Comparison of ENCODE assay signal across 2 cellular contexts in genomic region chr17:21066394-21066793, GRCh38.
TF ChIP-seq lines count a peak whose summit lies in the region.

No MANE protein-coding gene starts in this region.

TF ChIP-seq in HepG2, 621 proteins besides CTCF, POLR2A, EP300 and RAD21:
- TF ChIP-seq MXI1 (IDR thresholded peaks at IDR 0.05; ENCODE audit: borderline replicate concordance, low read depth, low read length) (no peak), ZNF563 (CRISPR knock-in tag; IDR thresholded peaks at IDR 0.05) (no peak), RFXAP (CRISPR knock-in tag; IDR thresholded peaks at IDR 0.05; ENCODE audit: borderline replicate concordance) (no peak), HHEX (CRISPR knock-in tag; IDR thresholded peaks at IDR 0.05) (no peak), HMG20B (CRISPR knock-in tag; conservative IDR thresholded peaks at IDR 0.05) (no peak), CENPBD1 (CRISPR knock-in tag; IDR thresholded peaks at IDR 0.05; ENCODE audit: borderline replicate concordance, low read depth) (no peak), CREBL2 (CRISPR knock-in tag; IDR thresholded peaks at IDR 0.05; ENCODE audit: borderline replicate concordance) (no peak)

TF ChIP-seq in K562, 482 proteins besides CTCF, POLR2A, EP300 and RAD21 (continues in another document):
- no peak for TF ChIP-seq DEAF1 (CRISPR knock-in tag; IDR thresholded peaks at IDR 0.05)
- no peak for TF ChIP-seq CBX3 (IDR thresholded peaks at IDR 0.05; ENCODE audit: borderline replicate concordance in 1 of 2, low read length in 2 of 2)
- no peak for TF ChIP-seq ZNF175 (CRISPR knock-in tag; IDR thresholded peaks at IDR 0.05; ENCODE audit: low read depth)
- TF ChIP-seq ZNF324 (CRISPR knock-in tag; IDR thresholded peaks at IDR 0.05) = no peak
- no peak for TF ChIP-seq HNRNPH1 (optimal IDR thresholded peaks at IDR 0.05; ENCODE audit: low read depth, low read length)
- no peak for TF ChIP-seq NCOA1 (IDR thresholded peaks at IDR 0.05; ENCODE audit: low read depth)
- TF ChIP-seq PYGO2 (tag; IDR thresholded peaks at IDR 0.05) = no peak
- no peak for TF ChIP-seq BACH1 (tag; IDR thresholded peaks at IDR 0.05)
- no peak for TF ChIP-seq VEZF1 (CRISPR knock-in tag; IDR thresholded peaks at IDR 0.05)
- TF ChIP-seq RBM39 (optimal IDR thresholded peaks at IDR 0.05; ENCODE audit: low read depth, low read length) = no peak
- TF ChIP-seq MAFG (tag; conservative IDR thresholded peaks at IDR 0.05) = peak; percentile 76
- TF ChIP-seq NFXL1 (CRISPR knock-in tag; IDR thresholded peaks at IDR 0.05) = no peak
- TF ChIP-seq ZNF146 (CRISPR knock-in tag; IDR thresholded peaks at IDR 0.05; ENCODE audit: unreplicated experiment) = no peak
- no peak for TF ChIP-seq ZNF407 (IDR thresholded peaks at IDR 0.05; ENCODE audit: low read depth)
- TF ChIP-seq SMARCA5 (IDR thresholded peaks at IDR 0.05) = no peak
- TF ChIP-seq MXD1 (CRISPR knock-in tag; IDR thresholded peaks at IDR 0.05; ENCODE audit: borderline replicate concordance, poor library complexity, severe bottlenecking) = no peak
- peak; percentile 22; the same call in 1 of the 2 replicates for TF ChIP-seq MAFF (IDR thresholded peaks at IDR 0.05; ENCODE audit: low read length)
- TF ChIP-seq ESRRB (CRISPR knock-in tag; IDR thresholded peaks at IDR 0.05; ENCODE audit: borderline replicate concordance) = no peak
- no peak for TF ChIP-seq FOXK2 (conservative IDR thresholded peaks at IDR 0.05 in 1 of 2, IDR thresholded peaks at IDR 0.05 in 1 of 2; ENCODE audit: low read depth in 2 of 2)
- TF ChIP-seq ZBTB17 (CRISPR knock-in tag; IDR thresholded peaks at IDR 0.05) = no peak
- no peak for TF ChIP-seq ZBTB11 (CRISPR knock-in tag; IDR thresholded peaks at IDR 0.05)
- no peak for TF ChIP-seq POLR3G (IDR thresholded peaks at IDR 0.05; ENCODE audit: extremely low read depth, insufficient read length, insufficient replicate concordance)
- TF ChIP-seq TBP (optimal IDR thresholded peaks at IDR 0.05; ENCODE audit: low read depth, low read length) = no peak
- no peak for TF ChIP-seq SIX5 (IDR thresholded peaks at IDR 0.05; ENCODE audit: borderline replicate concordance in 1 of 2, insufficient read depth in 1 of 2, low read depth in 1 of 2, low read length in 2 of 2)
- no peak for TF ChIP-seq TAL1 (IDR thresholded peaks at IDR 0.05)
- no peak for TF ChIP-seq PREB (CRISPR knock-in tag; IDR thresholded peaks at IDR 0.05)
- TF ChIP-seq POU5F1 (IDR thresholded peaks at IDR 0.05; ENCODE audit: borderline replicate concordance, low read depth, low read length, partially characterized antibody) = no peak
- 0 out of 2 replicates have a peak, but pooled peaks have one; percentile 13 for TF ChIP-seq CBFA2T3 (IDR thresholded peaks at IDR 0.05)
- no peak for TF ChIP-seq ZBED1 (IDR thresholded peaks at IDR 0.05)
- TF ChIP-seq ZNF384 (IDR thresholded peaks at IDR 0.05; ENCODE audit: low read depth, low read length) = no peak
- TF ChIP-seq HNRNPL (IDR thresholded peaks at IDR 0.05; ENCODE audit: low read depth, low read length) = no peak
- no peak for TF ChIP-seq FOXA1 (IDR thresholded peaks at IDR 0.05; ENCODE audit: borderline replicate concordance)
- no peak for TF ChIP-seq SMARCA4 (IDR thresholded peaks at IDR 0.05)
- no peak for TF ChIP-seq CHD4 (IDR thresholded peaks at IDR 0.05; ENCODE audit: insufficient read depth, insufficient replicate concordance, low read depth, low read length, poor library complexity, severe bottlenecking)
- no peak for TF ChIP-seq GATAD2A (IDR thresholded peaks at IDR 0.05)
- TF ChIP-seq ELK1 (CRISPR knock-in tag; IDR thresholded peaks at IDR 0.05) = no peak
- TF ChIP-seq ZNF512 (tag; IDR thresholded peaks at IDR 0.05) = no peak
- TF ChIP-seq SRSF9 (IDR thresholded peaks at IDR 0.05; ENCODE audit: borderline replicate concordance, low read depth, low read length) = no peak
